1 cellular context compared by ENCODE assay signal in genomic region chr14:64913477-64913876, GRCh38.
TF ChIP-seq lines count a peak whose summit lies in the region.

No MANE protein-coding gene starts in this region.

TF ChIP-seq in K562, 482 proteins besides CTCF, POLR2A, EP300 and RAD21:
- TF ChIP-seq SMARCA5 (IDR thresholded peaks at IDR 0.05) (0 out of 2 replicates have a peak, but pooled peaks have one; percentile 14), ZNF146 (CRISPR knock-in tag; IDR thresholded peaks at IDR 0.05; ENCODE audit: unreplicated experiment) (peak; percentile 73), BCOR (IDR thresholded peaks at IDR 0.05) (peak; percentile 62)
